ENCODE assay signal across 8 cellular contexts in genomic region chr14:58637391-58638230, GRCh38. TPM values are rescaled to one million over a fixed set of nuclear protein-coding genes. Genes with fewer than 3 reads are reported as not detected.
DNase-seq lines count a peak whose midpoint lies in the region; ATAC-seq and TF ChIP-seq lines count a peak whose summit lies in the region.

DACT1 (plus strand) TSS chr14:58637962; CDS start chr14:58638203, 241 bp downstream.

- DNase-seq in activated CD4-positive, alpha-beta T cell treated with anti-CD3 and anti-CD28 coated beads, Interleukin-2, amount 10 ng/mL, durations not matched to agents 24 days and 14 days = peak; percentile 89
- DNase-seq in lower leg skin (ENCODE audit: low spot score in 2 of 2) (peak; percentile 30 to 89), NCI-H1694 (lab: John Stamatoyannopoulos, UW) (no peak)
- peak in 2 of 3 donors; percentile 10 to 42 for DNase-seq in stimulated activated CD4-positive, alpha-beta T cell treated with anti-CD3 and anti-CD28 coated beads, TNF-alpha, amount 100 ng/mL, for 1 hour (ENCODE audit: low read depth in 3 of 3, low spot score in 1 of 3)

- H3K4me3 Mint-ChIP-seq in activated CD4-positive, alpha-beta T cell treated with anti-CD3 and anti-CD28 coated beads, Interleukin-2, amount 10 ng/mL, durations not matched to agents 24 days and 14 days = peak within 1 kb of the TSS; percentile 87

- H3K4me1 ChIP-seq in ES-I3 (ENCODE audit: insufficient read depth, low read length) (peaks cover 33% of the 10 kb centered on the region), ectodermal cell (ENCODE audit: control insufficient read depth, insufficient read depth, low read length) (peaks cover 22% of the 10 kb centered on the region)

- WGBS in ectodermal cell, 2 experiments = 0 to 1% methylated on average over 94 of the region's 94 CpGs
- WGBS in lower leg skin, 2 donors = 0% methylated on average over 27 to 42 of the region's 94 CpGs

- peak within 1 kb of the TSS; percentile 5 for H3K27ac ChIP-seq in ectodermal cell (ENCODE audit: insufficient read depth, low read depth, low read length, poor library complexity, severe bottlenecking)

- intact Hi-C loops in activated CD4-positive, alpha-beta T cell treated with anti-CD3 and anti-CD28 coated beads, Interleukin-2, amount 10 ng/mL, durations not matched to agents 24 days and 14 days (cut with micrococcal nuclease) = loop anchor here (1.0 to 10.0 kb wide), 7 partner anchors 65 to 850 kb away; partner anchors contain the start of genes DAAM1, KIAA0586 and TIMM9
- intact Hi-C loops in lower leg skin (cut with DNase I; ENCODE audit: low total_unique reads) = no loop called here

- H3K4me1 Mint-ChIP-seq in activated CD4-positive, alpha-beta T cell treated with anti-CD3 and anti-CD28 coated beads, Interleukin-2, amount 10 ng/mL, durations not matched to agents 24 days and 14 days = peaks cover 43% of the 10 kb centered on the region

- H3K9ac ChIP-seq in ES-I3 (ENCODE audit: low read depth, low read length) = peak within 1 kb of the TSS; percentile 84

- H3K27me3 ChIP-seq in ectodermal cell (ENCODE audit: control insufficient read depth, insufficient read depth, low read length, poor library complexity, severe bottlenecking) = peaks cover 27% of the 10 kb centered on the region

- H3K27me3 Mint-ChIP-seq in activated CD4-positive, alpha-beta T cell treated with anti-CD3 and anti-CD28 coated beads, Interleukin-2, amount 10 ng/mL, durations not matched to agents 24 days and 14 days = peaks cover 34% of the 10 kb centered on the region

- TF ChIP-seq RAD21 in Ishikawa (IDR thresholded peaks at IDR 0.05; ENCODE audit: low read depth) = no peak

- peak; percentile 48 for ATAC-seq in GM21515 (IDR thresholded peaks at IDR 0.05; ENCODE audit: unreplicated experiment)

- H3K4me3 ChIP-seq in ectodermal cell (ENCODE audit: insufficient read depth, low read depth, low read length) (peak within 1 kb of the TSS; percentile 79), lower leg skin (ENCODE audit: low read depth, poor library complexity, severe bottlenecking) (peak within 1 kb of the TSS; percentile 59)

- TF ChIP-seq POLR2A in lower leg skin (IDR thresholded peaks at IDR 0.05) = no peak

- peak within 1 kb of the TSS; percentile 88 for H3K27ac Mint-ChIP-seq in activated CD4-positive, alpha-beta T cell treated with anti-CD3 and anti-CD28 coated beads, Interleukin-2, amount 10 ng/mL, durations not matched to agents 24 days and 14 days

- H3K36me3 ChIP-seq in ES-I3 (ENCODE audit: insufficient read depth, low read length) (peaks cover 6% of the 10 kb centered on the region), ectodermal cell (ENCODE audit: control insufficient read depth, insufficient read depth, low read length) (no peaks in the 10 kb centered on the region)

- TF ChIP-seq EP300 in Ishikawa (IDR thresholded peaks at IDR 0.05; ENCODE audit: borderline replicate concordance) = no peak

- TF ChIP-seq CTCF in lower leg skin (IDR thresholded peaks at IDR 0.05) = no peak

- H3K9me3 Mint-ChIP-seq in activated CD4-positive, alpha-beta T cell treated with anti-CD3 and anti-CD28 coated beads, Interleukin-2, amount 10 ng/mL, durations not matched to agents 24 days and 14 days = no peaks in the 10 kb centered on the region

- no peaks in the 10 kb centered on the region for H3K9me3 ChIP-seq in ES-I3 (ENCODE audit: control insufficient read depth, insufficient read depth, low read length)
- H3K9me3 ChIP-seq in ectodermal cell (ENCODE audit: control insufficient read depth, low read length) = no peaks in the 10 kb centered on the region

- H3K36me3 Mint-ChIP-seq in activated CD4-positive, alpha-beta T cell treated with anti-CD3 and anti-CD28 coated beads, Interleukin-2, amount 10 ng/mL, durations not matched to agents 24 days and 14 days (ENCODE audit: low read depth) = peaks cover 10% of the 10 kb centered on the region

TF ChIP-seq in Ishikawa, 13 proteins besides CTCF, POLR2A, EP300 and RAD21:
- TF ChIP-seq EGR1 (IDR thresholded peaks at IDR 0.05) (no peak), MAX (IDR thresholded peaks at IDR 0.05) (peak; percentile 8; the same call in 1 of the 2 replicates)

RNA-seq across cellular contexts. Expression of gene DACT1, which starts in this region (rescaled TPM):
- total RNA-seq in activated CD4-positive, alpha-beta T cell treated with anti-CD3 and anti-CD28 coated beads, Interleukin-2, amount 10 ng/mL, durations not matched to agents 24 days and 14 days = 3.3 and 3.8 TPM in 2 replicates
- polyA plus RNA-seq in ectodermal cell (2013, experiment 1 of 4) = 31.1 TPM
- 34.5 TPM for polyA plus RNA-seq in ectodermal cell (2013, experiment 2 of 4)
- polyA plus RNA-seq in ectodermal cell (2013, experiment 3 of 4) = 22.7 TPM
- 26.5 TPM for polyA plus RNA-seq in ectodermal cell (2013, experiment 4 of 4)
- total RNA-seq in lower leg skin = 10 to 100 TPM in 1 of 4 donors, 1 to 10 TPM in 3; 2.4 to 11.0 (median 5.5) TPM
